ENCODE assay signal across 8 cellular contexts in genomic region chr1:64744492-64745180, GRCh38. TPM values are rescaled to one million over a fixed set of nuclear protein-coding genes. Genes with fewer than 3 reads are reported as not detected.
DNase-seq lines count a peak whose midpoint lies in the region; ATAC-seq, FAIRE-seq and TF ChIP-seq lines count a peak whose summit lies in the region.

TSS of gene RAVER2 (plus strand) at chr1:64745075. CDS start at chr1:64745173, 98 bp downstream.

- peak; percentile 71 for TF ChIP-seq CTCF in HepG2 (CRISPR knock-in tag; IDR thresholded peaks at IDR 0.05)

- no peak for FAIRE-seq in HepG2 (lab: Jason Lieb, UNC)

- no peak for TF ChIP-seq EP300 in HepG2 (IDR thresholded peaks at IDR 0.05; ENCODE audit: low read depth in 2 of 2, low read length in 2 of 2)
- no peak for TF ChIP-seq EP300 in HepG2 (CRISPR knock-in tag; IDR thresholded peaks at IDR 0.05; ENCODE audit: borderline replicate concordance)

- peak; percentile 57 for TF ChIP-seq RAD21 in HepG2 (CRISPR knock-in tag; IDR thresholded peaks at IDR 0.05)

- no TSS peak for BruUV-seq in HepG2 (replicated peaks; lab: Mats Ljungman, UMichigan)

- peak within 1 kb of the TSS; percentile 73 to 92 (median 88) for H3K4me3 ChIP-seq in HepG2 (replicated peaks in 1 of 3; ENCODE audit: insufficient read depth in 1 of 3, low read depth in 2 of 3, low read length in 3 of 3)

- no peaks in the 10 kb centered on the region for H3K9me3 ChIP-seq in HepG2 (ENCODE audit: low read length)

- peaks cover 18% of the 10 kb centered on the region for H3K79me2 ChIP-seq in HepG2 (ENCODE audit: insufficient read depth, low read length)

- peaks cover 15% of the 10 kb centered on the region for H3K27me3 Mint-ChIP-seq in dendritic cell treated with granulocyte-macrophage colony-stimulating factor and Interleukin-4, amounts not matched to agents 40 ng/mL and 50 ng/mL, for 4 days

- in situ Hi-C loops in HepG2 (cut with HindIII; ENCODE audit: extremely low pct_ligation_motif_present, low pct_unique_long_range_greater_than_20kb) = loop anchor here (10.0 kb wide), 1 partner anchor 70 kb away; no protein-coding TSS in a partner anchor

- peak within 1 kb of the TSS; percentile 53 for H3K27ac Mint-ChIP-seq in dendritic cell treated with granulocyte-macrophage colony-stimulating factor and Interleukin-4, amounts not matched to agents 40 ng/mL and 50 ng/mL, for 4 days

- H3K9me3 Mint-ChIP-seq in dendritic cell treated with granulocyte-macrophage colony-stimulating factor and Interleukin-4, amounts not matched to agents 40 ng/mL and 50 ng/mL, for 4 days = no peaks in the 10 kb centered on the region

- H3K36me3 Mint-ChIP-seq in dendritic cell treated with granulocyte-macrophage colony-stimulating factor and Interleukin-4, amounts not matched to agents 40 ng/mL and 50 ng/mL, for 4 days (ENCODE audit: low read depth) = no peaks in the 10 kb centered on the region

- CTCF ChIA-PET in HepG2 (lab: Yijun Ruan, JAX; ENCODE audit: low intra/inter-chr PET ratio, low total read pairs) = interaction anchor here (1.3 kb wide), 1 partner anchor 79 kb away, joined by 5 read pairs; no protein-coding TSS in a partner anchor

- H2AFZ ChIP-seq in HepG2 (ENCODE audit: low read length) = peak within 1 kb of the TSS; percentile 86

- H3K4me2 ChIP-seq in HepG2 (ENCODE audit: low read depth, low read length) = peak within 1 kb of the TSS; percentile 85

- DNase-seq in Daoy (ENCODE audit: low read depth) (peak; percentile 84), NCI-H2227 treated with DMSO at 0.1 percent for 48 hours (lab: John Stamatoyannopoulos, UW) (peak; percentile 70), HepG2 (ENCODE audit: low spot score) (peak; percentile 34)
- peak; percentile 46 for DNase-seq in activated CD4-positive, alpha-beta T cell treated with anti-CD3 and anti-CD28 coated beads, Interleukin-2, amount 50 U/mL, for 1 hour
- peak; percentile 55 for DNase-seq in stimulated activated CD4-positive, alpha-beta T cell treated with anti-CD3 and anti-CD28 coated beads, Interleukin-4, amount 100 ng/mL, for 24 hours

- H4K20me1 ChIP-seq in HepG2 (ENCODE audit: insufficient read depth, low read length) = no peaks in the 10 kb centered on the region

- WGBS in HepG2 (ENCODE audit: low lambda C conversion rate) = 0% methylated on average over 11 of the region's 76 CpGs

- intact Hi-C loops in dendritic cell treated with granulocyte-macrophage colony-stimulating factor and Interleukin-4, amounts not matched to agents 40 ng/mL and 50 ng/mL, for 4 days (cut with micrococcal nuclease) = loop anchor here (1.0 kb wide), 1 partner anchor 80 kb away; no protein-coding TSS in a partner anchor
- intact Hi-C loops in HepG2 (cut with micrococcal nuclease; ENCODE audit: unreplicated experiment) = loop anchor here (1.0 kb wide), 3 partner anchors 31 to 80 kb away; no protein-coding TSS in a partner anchor

- POLR2A ChIA-PET in HepG2 (lab: Yijun Ruan, JAX) = no interaction called here

- H3K4me3 Mint-ChIP-seq in dendritic cell treated with granulocyte-macrophage colony-stimulating factor and Interleukin-4, amounts not matched to agents 40 ng/mL and 50 ng/mL, for 4 days = peak within 1 kb of the TSS; percentile 84

- peaks cover 27% of the 10 kb centered on the region for H3K4me1 ChIP-seq in HepG2 (ENCODE audit: insufficient read depth, low read length)

- peak within 1 kb of the TSS; percentile 75 for H3K27ac ChIP-seq in HepG2 (ENCODE audit: extremely low read length, insufficient read depth, low read length)

- ATAC-seq in HG02588 (IDR thresholded peaks at IDR 0.05; ENCODE audit: unreplicated experiment) (peak; percentile 44), HepG2 (peak; percentile 89), GM19467 (IDR thresholded peaks at IDR 0.05; ENCODE audit: unreplicated experiment) (no peak)

- no peaks in the 10 kb centered on the region for H3K27me3 ChIP-seq in HepG2 (ENCODE audit: control insufficient read depth in 1 of 2, insufficient read depth in 2 of 2, low read length in 2 of 2)

- peak within 1 kb of the TSS; percentile 82 for H3K9ac ChIP-seq in HepG2 (ENCODE audit: insufficient read depth, low read depth, low read length)

- H3K4me1 Mint-ChIP-seq in dendritic cell treated with granulocyte-macrophage colony-stimulating factor and Interleukin-4, amounts not matched to agents 40 ng/mL and 50 ng/mL, for 4 days (ENCODE audit: low read depth) = peaks cover 14% of the 10 kb centered on the region

- TF ChIP-seq POLR2A in HepG2 (IDR thresholded peaks at IDR 0.05; ENCODE audit: insufficient read depth in 1 of 2, low read depth in 2 of 2, low read length in 2 of 2) = peak; percentile 44 to 47; a peak in 3 of 4 replicates

- H3K36me3 ChIP-seq in HepG2 (replicated peaks in 1 of 2; ENCODE audit: control insufficient read depth in 1 of 2, insufficient read depth in 2 of 2, low read length in 2 of 2) = no peaks in the 10 kb centered on the region

TF ChIP-seq in HepG2, 621 proteins besides CTCF, POLR2A, EP300 and RAD21 (continues in another document):
- TF ChIP-seq RFX3 (CRISPR knock-in tag; IDR thresholded peaks at IDR 0.05) (no peak), KDM5B (CRISPR knock-in tag; IDR thresholded peaks at IDR 0.05; ENCODE audit: borderline replicate concordance) (0 out of 2 replicates have a peak, but pooled peaks have one; percentile 33), ZNF574 (CRISPR knock-in tag; IDR thresholded peaks at IDR 0.05) (peak; percentile 44; the same call in 1 of the 2 replicates), HIVEP1 (CRISPR knock-in tag; IDR thresholded peaks at IDR 0.05) (0 out of 2 replicates have a peak, but pooled peaks have one; percentile 46), HNF4A (CRISPR knock-in tag; IDR thresholded peaks at IDR 0.05) (no peak), KLF12 (CRISPR knock-in tag; IDR thresholded peaks at IDR 0.05; ENCODE audit: borderline replicate concordance) (peak; percentile 22; the same call in 1 of the 2 replicates), ZNF629 (CRISPR knock-in tag; conservative IDR thresholded peaks at IDR 0.05) (peak; percentile 10; the same call in 1 of the 2 replicates), NCOR1 (IDR thresholded peaks at IDR 0.05; ENCODE audit: borderline replicate concordance, low read length) (no peak), AGO1 (IDR thresholded peaks at IDR 0.05; ENCODE audit: low read depth, low read length, poor library complexity, severe bottlenecking) (no peak), ELF4 (CRISPR knock-in tag; IDR thresholded peaks at IDR 0.05; ENCODE audit: borderline replicate concordance) (no peak), ZNF709 (CRISPR knock-in tag; IDR thresholded peaks at IDR 0.05) (0 out of 2 replicates have a peak, but pooled peaks have one; percentile 29), MXD4 (CRISPR knock-in tag; IDR thresholded peaks at IDR 0.05) (no peak)

RNA-seq across cellular contexts. Expression of gene RAVER2, which starts in this region (rescaled TPM):
- total RNA-seq in Daoy (2014; rRNA removed; shearing (Covaris generic)) = 9.0 and 10.3 TPM in 2 replicates
- 15.4 and 20.2 TPM in 2 replicates for total RNA-seq in HepG2 (2016; rRNA removed; fragmentation: Illumina TruSeq; extraction: Trizol)
- 9.0 and 9.6 TPM in 2 replicates for total RNA-seq in HepG2 (2016; cell fraction: cytosol; rRNA removed; fragmentation: Illumina TruSeq; extraction: Trizol; ENCODE audit: low read depth)
- total RNA-seq in HepG2 (2016; cell fraction: insoluble cytoplasmic fraction; rRNA removed; fragmentation: Illumina TruSeq; extraction: Trizol) = 15.5 and 19.8 TPM in 2 replicates
- 13.9 and 16.0 TPM in 2 replicates for total RNA-seq in HepG2 (2016; cell fraction: membrane; rRNA removed; fragmentation: Illumina TruSeq; extraction: Trizol)
- total RNA-seq in HepG2 (2016; cell fraction: nucleus; rRNA removed; fragmentation: Illumina TruSeq; extraction: Trizol) = 16.5 and 18.8 TPM in 2 replicates
- 8.5 and 11.4 TPM in 2 replicates for polyA plus RNA-seq in HepG2 (2011; rRNA removed)
- polyA plus RNA-seq in HepG2 (2011; cell fraction: cytosol; rRNA removed) = 4.8 and 6.7 TPM in 2 replicates
- 6.8 and 8.1 TPM in 2 replicates for polyA plus RNA-seq in HepG2 (2011; cell fraction: nucleus; rRNA removed)
- polyA plus RNA-seq in HepG2 (2012) = 7.5 and 8.3 TPM in 2 replicates
- polyA plus RNA-seq in HepG2 (2016; cell fraction: cytosol; fragmentation: Illumina TruSeq; extraction: Trizol; ENCODE audit: low read depth) = 2.9 and 3.0 TPM in 2 replicates
- polyA plus RNA-seq in HepG2 (2016; cell fraction: insoluble cytoplasmic fraction; fragmentation: Illumina TruSeq; extraction: Trizol; ENCODE audit: low read depth) = 18.5 and 18.7 TPM in 2 replicates
- 7.8 and 8.8 TPM in 2 replicates for polyA plus RNA-seq in HepG2 (2016; cell fraction: membrane; fragmentation: Illumina TruSeq; extraction: Trizol; ENCODE audit: low read depth)
- 19.2 TPM in 2 replicates for polyA plus RNA-seq in HepG2 (2016; cell fraction: nucleus; fragmentation: Illumina TruSeq; extraction: Trizol; ENCODE audit: insufficient read depth, low read depth)
- 7.7 and 10.2 TPM in 2 replicates for polyA minus RNA-seq in HepG2 (2011; rRNA and poly(A)+ RNA removed; ENCODE audit: low replicate concordance)
- polyA minus RNA-seq in HepG2 (2011; cell fraction: cytosol; rRNA and poly(A)+ RNA removed) = 7.6 and 8.2 TPM in 2 replicates
- polyA minus RNA-seq in HepG2 (2011; cell fraction: nucleus; rRNA and poly(A)+ RNA removed) = 19.6 and 23.4 TPM in 2 replicates

Comparison
In these comparisons a context has a peak if more than half of its experiments do, and no peak if none do; other contexts are left out.
1. DNase-seq: peak in every context shown above with its lines; median percentile 84 in Daoy; 70 in NCI-H2227 treated with DMSO at 0.1 percent for 48 hours; 55 in stimulated activated CD4-positive, alpha-beta T cell treated with anti-CD3 and anti-CD28 coated beads, Interleukin-4, amount 100 ng/mL, for 24 hours; 46 in activated CD4-positive, alpha-beta T cell treated with anti-CD3 and anti-CD28 coated beads, Interleukin-2, amount 50 U/mL, for 1 hour; 34 in HepG2.